1 cellular context compared by ENCODE assay signal in the genomic region with DNA sequence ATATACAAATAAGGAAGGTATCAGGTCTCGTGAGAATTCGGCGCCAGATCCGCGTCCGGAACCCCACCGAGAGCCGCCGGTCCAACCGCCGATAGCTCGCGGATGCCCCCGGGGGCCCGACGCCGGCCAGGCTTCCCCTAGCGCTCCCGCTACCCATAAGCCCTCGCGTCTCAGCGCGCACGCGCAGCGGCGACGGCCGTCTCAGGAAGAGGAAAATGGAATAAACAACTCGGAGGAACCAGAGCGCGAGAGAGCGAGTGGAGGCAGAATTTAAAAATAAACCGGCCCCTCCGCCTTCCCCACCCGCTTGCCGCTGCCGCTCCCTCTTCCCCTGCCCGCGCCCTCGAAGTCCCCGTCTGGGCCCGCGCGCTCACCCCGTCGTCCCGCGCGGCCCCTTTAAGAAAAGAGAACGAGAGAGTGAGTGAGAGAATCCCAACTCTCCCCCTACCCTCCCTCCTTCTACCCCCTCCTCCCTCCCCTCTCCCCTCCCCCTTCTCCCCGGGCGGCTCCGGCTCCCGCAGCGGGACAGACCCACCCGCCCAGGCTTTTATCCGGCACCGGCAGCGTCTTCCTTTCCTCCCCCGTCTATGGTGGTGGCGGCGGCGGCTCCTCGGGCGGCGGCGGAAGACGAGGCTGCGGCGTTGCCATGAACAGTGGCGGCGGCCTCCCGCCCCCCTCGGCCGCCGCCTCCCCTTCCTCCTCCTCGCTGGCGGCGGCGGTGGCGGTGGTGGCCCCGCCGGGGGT.
TF ChIP-seq lines count a peak whose summit lies in the region.

Gene PAN3 (plus strand): TSS at position 534 of the 744 bp plus-strand sequence. CDS start 113 bp downstream, at position 647.

TF ChIP-seq in HepG2, 621 proteins besides CTCF, POLR2A, EP300 and RAD21 (continued from another document):
- TF ChIP-seq THAP8 (CRISPR knock-in tag; IDR thresholded peaks at IDR 0.05; ENCODE audit: borderline replicate concordance): no peak
